Comparison of ENCODE assay signal across 10 cellular contexts in genomic region chr5:177510567-177511053, GRCh38. TPM values are rescaled to one million over a fixed set of nuclear protein-coding genes. Genes with fewer than 3 reads are reported as not detected.
A peak's percentile ranks its signal among the peaks of the same experiment; 100 is the strongest.
DNase-seq lines count a peak whose midpoint lies in the region; ATAC-seq and TF ChIP-seq lines count a peak whose summit lies in the region.
"Had no signal": no experiment of that assay in that cellular context is flagged by ENCODE, and none has a peak within 500 bp of the region (broad histone marks: within the 10 kb centered on the region; RNA-seq: fewer than 3 reads in every experiment).

No MANE protein-coding gene starts in this region.

- peak overlapping the region in 1 of 2 donors; percentile 57 for H3K27ac Mint-ChIP-seq in natural killer cell treated with Interleukin-12 subunit alpha and Interleukin-12 subunit beta and Interleukin-15 and Interleukin-18, amount 100 ng/mL, for 72 hours
- H3K27ac Mint-ChIP-seq: activated T-helper 1 cell treated with anti-CD3 and anti-CD28 coated beads, Interleukin-12 subunit alpha, Interleukin-12 subunit beta, Interleukin-2, Interleukin-4 antibody, amounts not matched to agents 30 ng/mL and 10 ng/mL and 1 ng/mL, durations not matched to agents 14 hours and 24 hours and 36 hours had no signal

- H3K4me1 ChIP-seq in OCI-LY7 (ENCODE audit: insufficient read depth, low read length, poor library complexity, severe bottlenecking) = peaks cover 57% of the 10 kb centered on the region

- CTCF ChIA-PET in OCI-LY7 (lab: Charles Lee; ENCODE audit: unreplicated experiment) = interaction anchor here (0.9 to 1.4 kb wide), 3 partner anchors 11 to 121 kb away, joined by 3 to 4 read pairs (median 3); partner anchors contain the start of gene TMED9

- POLR2A ChIA-PET in OCI-LY7 (lab: Charles Lee) = interaction anchor here (1.8 to 4.3 kb wide), 2 partner anchors 9 to 14 kb away, joined by 10 to 24 read pairs; partner anchors contain the start of gene PDLIM7

- H3K4me2 ChIP-seq in OCI-LY7 (ENCODE audit: low read length) = peak overlapping the region; percentile 100

- peak overlapping the region; percentile 63 for H3K4me3 Mint-ChIP-seq in natural killer cell treated with Interleukin-12 subunit alpha and Interleukin-12 subunit beta and Interleukin-15 and Interleukin-18, amount 100 ng/mL, for 72 hours
- H3K4me3 Mint-ChIP-seq: activated T-helper 1 cell treated with anti-CD3 and anti-CD28 coated beads, Interleukin-12 subunit alpha, Interleukin-12 subunit beta, Interleukin-2, Interleukin-4 antibody, amounts not matched to agents 30 ng/mL and 10 ng/mL and 1 ng/mL, durations not matched to agents 14 hours and 24 hours and 36 hours had no signal

- intact Hi-C loops in OCI-LY7 (cut with micrococcal nuclease; ENCODE audit: unreplicated experiment) (no loop called here), sciatic nerve (cut with DNase I) (no loop called here)

- peaks cover 44% of the 10 kb centered on the region for H3K79me2 ChIP-seq in OCI-LY7 (ENCODE audit: insufficient read depth, low read depth, low read length)

- peaks cover 92% of the 10 kb centered on the region for H3K36me3 ChIP-seq in OCI-LY7 (ENCODE audit: insufficient read depth, low read length)

- ATAC-seq in GM18873 (IDR thresholded peaks at IDR 0.05; ENCODE audit: low FRiP score, unreplicated experiment) = peak; percentile 34
- ATAC-seq in HG02840 (IDR thresholded peaks at IDR 0.05; ENCODE audit: low FRiP score, unreplicated experiment) = peak; percentile 37
- peak; percentile 65 to 72 for ATAC-seq in natural killer cell treated with Interleukin-12 subunit alpha and Interleukin-12 subunit beta and Interleukin-15 and Interleukin-18, amount 100 ng/mL, for 72 hours
- no peak for ATAC-seq in sciatic nerve
- ATAC-seq in GM18870 (IDR thresholded peaks at IDR 0.05; ENCODE audit: unreplicated experiment) = no peak

- no peaks in the 10 kb centered on the region for H4K20me1 ChIP-seq in OCI-LY7 (ENCODE audit: insufficient read depth, low read length)

- BruUV-seq in OCI-LY7 (replicated peaks; lab: Mats Ljungman, UMichigan) = no TSS peak

- no peaks in the 10 kb centered on the region for H3K9me2 ChIP-seq in OCI-LY7 (ENCODE audit: insufficient read depth, low read length)

- H3K9me3 ChIP-seq in OCI-LY7 (ENCODE audit: low read length) = no peaks in the 10 kb centered on the region

- DNase-seq in OCI-LY7 (ENCODE audit: low spot score) (peak; percentile 88), sciatic nerve (ENCODE audit: low spot score) (no peak), anterior cingulate cortex (lab: John Stamatoyannopoulos, UW) (no peak), nucleus accumbens (lab: John Stamatoyannopoulos, UW) (no peak)
- no peak for DNase-seq in natural killer cell treated with Interleukin-12 subunit alpha and Interleukin-12 subunit beta and Interleukin-15 and Interleukin-18, amount 100 ng/mL, for 72 hours (ENCODE audit: low spot score)
- DNase-seq: NCI-H1694 had no signal

- H3K9me3 Mint-ChIP-seq in natural killer cell treated with Interleukin-12 subunit alpha and Interleukin-12 subunit beta and Interleukin-15 and Interleukin-18, amount 100 ng/mL, for 72 hours = no peaks in the 10 kb centered on the region
- H3K9me3 Mint-ChIP-seq: activated T-helper 1 cell treated with anti-CD3 and anti-CD28 coated beads, Interleukin-12 subunit alpha, Interleukin-12 subunit beta, Interleukin-2, Interleukin-4 antibody, amounts not matched to agents 30 ng/mL and 10 ng/mL and 1 ng/mL, durations not matched to agents 14 hours and 24 hours and 36 hours had no signal

- H2AFZ ChIP-seq in OCI-LY7 (ENCODE audit: low read length) = no peak overlapping the region; the same call in 1 of the 2 replicates

- H3K27me3 Mint-ChIP-seq in natural killer cell treated with Interleukin-12 subunit alpha and Interleukin-12 subunit beta and Interleukin-15 and Interleukin-18, amount 100 ng/mL, for 72 hours = no peaks in the 10 kb centered on the region

- peak; percentile 47; the same call in 1 of the 2 replicates for TF ChIP-seq CTCF in OCI-LY7 (conservative IDR thresholded peaks at IDR 0.05; ENCODE audit: low read length)

- H3K4me1 Mint-ChIP-seq in natural killer cell treated with Interleukin-12 subunit alpha and Interleukin-12 subunit beta and Interleukin-15 and Interleukin-18, amount 100 ng/mL, for 72 hours (ENCODE audit: low read depth in 2 of 2) = peaks cover 12 to 33% of the 10 kb centered on the region in 2 donors

- H3K27ac ChIP-seq in OCI-LY7 (ENCODE audit: low read depth, low read length, poor library complexity, severe bottlenecking) = peak overlapping the region; percentile 95

- H3K36me3 Mint-ChIP-seq in natural killer cell treated with Interleukin-12 subunit alpha and Interleukin-12 subunit beta and Interleukin-15 and Interleukin-18, amount 100 ng/mL, for 72 hours = peaks cover 4% of the 10 kb centered on the region

- peak overlapping the region; percentile 77 for H3K4me3 ChIP-seq in OCI-LY7 (ENCODE audit: low read depth, low read length, poor library complexity, severe bottlenecking)

RNA-seq across cellular contexts. Expression of gene DOK3, which starts 1.0 kb away (rescaled TPM):
- 186 and 197 TPM in 2 replicates for total RNA-seq in OCI-LY7 (2014; rRNA removed; shearing (Covaris generic))
- total RNA-seq in OCI-LY7 (2022) (260 and 268 TPM in 2 replicates), sciatic nerve (16.2 TPM)
- total RNA-seq in natural killer cell treated with Interleukin-12 subunit alpha and Interleukin-12 subunit beta and Interleukin-15 and Interleukin-18, amount 100 ng/mL, for 72 hours = 10 to 100 TPM; 10.0 to 18.0 TPM

RNA-seq across cellular contexts. Expression of gene DDX41, which starts 6.2 kb away (rescaled TPM):
- 216 and 224 TPM in 2 replicates for total RNA-seq in OCI-LY7 (2014; rRNA removed; shearing (Covaris generic))
- total RNA-seq in OCI-LY7 (2022) (145 and 169 TPM in 2 replicates), sciatic nerve (68.2 TPM)
- total RNA-seq in natural killer cell treated with Interleukin-12 subunit alpha and Interleukin-12 subunit beta and Interleukin-15 and Interleukin-18, amount 100 ng/mL, for 72 hours = 100 to 1,000 TPM; 162 to 168 TPM

RNA-seq across cellular contexts. Expression of gene PDLIM7, which starts 13.2 kb away (rescaled TPM):
- 38.8 and 41.4 TPM in 2 replicates for total RNA-seq in OCI-LY7 (2014; rRNA removed; shearing (Covaris generic))
- 58.0 and 78.9 TPM in 2 replicates for total RNA-seq in OCI-LY7 (2022)
- total RNA-seq in natural killer cell treated with Interleukin-12 subunit alpha and Interleukin-12 subunit beta and Interleukin-15 and Interleukin-18, amount 100 ng/mL, for 72 hours = 10 to 100 TPM; 15.5 to 39.1 TPM
- total RNA-seq in sciatic nerve = 144 TPM

RNA-seq across cellular contexts. Expression of gene DBN1, which starts 37.2 kb away (rescaled TPM):
- 11.7 and 17.4 TPM in 2 replicates for total RNA-seq in OCI-LY7 (2014; rRNA removed; shearing (Covaris generic))
- 21.3 and 22.0 TPM in 2 replicates for total RNA-seq in OCI-LY7 (2022)
- 10 to 100 TPM in 1 of 2 donors, 1 to 10 TPM in 1; 7.1 to 13.3 TPM for total RNA-seq in natural killer cell treated with Interleukin-12 subunit alpha and Interleukin-12 subunit beta and Interleukin-15 and Interleukin-18, amount 100 ng/mL, for 72 hours
- total RNA-seq in sciatic nerve = 63.5 TPM

RNA-seq across cellular contexts. Expression of gene FAM193B, which starts 43.8 kb away (rescaled TPM):
- total RNA-seq in OCI-LY7 (2014; rRNA removed; shearing (Covaris generic)) = 63.2 and 92.8 TPM in 2 replicates
- total RNA-seq in OCI-LY7 (2022) = 104 and 113 TPM in 2 replicates
- 100 to 1,000 TPM in 1 of 2 donors, 10 to 100 TPM in 1; 57.9 to 135 TPM for total RNA-seq in natural killer cell treated with Interleukin-12 subunit alpha and Interleukin-12 subunit beta and Interleukin-15 and Interleukin-18, amount 100 ng/mL, for 72 hours
- 113 TPM for total RNA-seq in sciatic nerve

Comparison
In these comparisons a context has a peak if more than half of its experiments do, and no peak if none do; other contexts are left out.
1. ATAC-seq: peak in GM18873 (single experiment), HG02840 (single experiment) and natural killer cell treated with Interleukin-12 subunit alpha and Interleukin-12 subunit beta and Interleukin-15 and Interleukin-18, amount 100 ng/mL, for 72 hours (2 of 2); none in sciatic nerve (single experiment) and GM18870 (single experiment).
2. RNA of gene DOK3, which starts 1.0 kb away (total RNA-seq): 186 to 268 TPM in OCI-LY7; 10.0 to 18.0 TPM in natural killer cell treated with Interleukin-12 subunit alpha and Interleukin-12 subunit beta and Interleukin-15 and Interleukin-18, amount 100 ng/mL, for 72 hours and 16.2 TPM in sciatic nerve (single experiment); every median in the first group is over 4 times any median in the second.